In the genomic region with DNA sequence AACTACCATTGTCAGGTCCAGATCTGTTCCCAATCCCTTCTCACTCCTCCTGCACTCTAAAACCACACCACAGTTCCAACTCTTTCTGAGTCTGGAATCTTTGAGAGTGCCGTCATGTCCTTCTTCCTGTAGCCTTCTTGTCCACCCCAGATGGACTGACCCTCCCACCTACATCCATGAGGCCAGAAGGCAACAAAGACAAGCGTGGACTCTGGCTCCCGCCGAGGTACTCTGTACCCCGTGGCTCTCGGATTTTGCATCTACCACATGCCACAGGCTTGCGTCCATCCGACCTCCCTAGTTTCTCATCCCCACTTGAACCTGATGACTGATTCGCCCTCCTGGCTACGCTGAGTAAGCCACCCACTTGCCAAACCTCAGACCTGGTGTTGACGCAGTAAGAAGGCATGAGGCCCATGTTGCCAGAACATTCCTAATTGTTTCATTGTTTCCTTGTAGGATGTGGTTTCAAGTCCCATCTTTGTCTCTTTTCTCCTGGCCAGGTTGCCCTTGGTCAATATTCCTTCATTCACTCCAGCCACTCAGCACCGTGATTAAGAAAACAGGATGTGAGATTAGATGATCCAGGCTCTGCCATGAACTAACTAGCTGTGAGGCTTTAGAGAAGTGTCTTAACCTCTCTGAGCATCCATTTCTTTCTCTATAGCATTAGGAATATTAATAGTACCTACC, we compare ENCODE assay signal across 2 cellular contexts.
TF ChIP-seq lines count a peak whose summit lies in the region.

No MANE protein-coding gene starts in this region.

TF ChIP-seq in PFSK-1, 5 proteins besides CTCF, POLR2A, EP300 and RAD21:
- TF ChIP-seq SIN3A (IDR thresholded peaks at IDR 0.05; ENCODE audit: borderline replicate concordance, insufficient read depth, low read length) (no peak), FOXP2 (optimal IDR thresholded peaks at IDR 0.05; ENCODE audit: borderline replicate concordance, extremely low read depth, extremely low read length, insufficient read depth) (peak; percentile 66)

TF ChIP-seq in endothelial cell of umbilical vein, 7 proteins besides CTCF, POLR2A, EP300 and RAD21:
- TF ChIP-seq FOS (IDR thresholded peaks at IDR 0.05; ENCODE audit: borderline replicate concordance, insufficient read depth, low read length), result peak; percentile 91
- peak; percentile 49 for TF ChIP-seq JUN (IDR thresholded peaks at IDR 0.05; ENCODE audit: borderline replicate concordance, insufficient read depth, insufficient read length, low read depth)
- no peak for TF ChIP-seq EZH2 (IDR thresholded peaks at IDR 0.05; ENCODE audit: borderline replicate concordance, low read depth, low read length, severe bottlenecking)
- TF ChIP-seq POLR2AphosphoS5 (IDR thresholded peaks at IDR 0.05; ENCODE audit: insufficient read depth, low read depth, low read length), result peak; percentile 72
- peak; percentile 93 for TF ChIP-seq GATA2 (IDR thresholded peaks at IDR 0.05; ENCODE audit: insufficient read depth, insufficient read length, low read depth, low read length)
TF ChIP-seq in endothelial cell of umbilical vein: peak in this region for 4.
